In the genomic region with DNA sequence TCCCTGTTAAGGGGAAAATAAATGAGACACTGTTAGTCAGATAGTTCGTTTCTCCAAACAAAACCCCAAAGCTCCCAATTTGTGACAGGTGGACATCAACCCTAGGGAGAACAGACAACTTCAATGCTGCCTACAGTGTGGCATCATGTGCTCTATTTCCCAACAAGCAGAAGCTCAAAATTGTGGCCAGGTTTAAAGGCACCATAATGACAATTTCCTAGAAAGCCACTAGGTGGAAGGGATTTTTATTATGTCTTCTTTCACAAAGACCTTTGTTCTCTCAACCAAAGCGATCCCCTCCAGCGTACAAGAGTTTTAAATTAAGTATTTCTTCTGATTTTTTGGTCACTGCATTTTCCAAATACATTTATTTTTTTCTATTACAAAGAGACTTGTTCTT, we compare ENCODE assay signal across 16 cellular contexts.
"Had no signal": no experiment of that assay in that cellular context is flagged by ENCODE, and none has a peak within 500 bp of the region (broad histone marks: within the 10 kb centered on the region; RNA-seq: fewer than 3 reads in every experiment).

No MANE protein-coding gene starts in this region.

- H3K36me3 ChIP-seq: heart left ventricle, pancreas, sigmoid colon, upper lobe of right lung had no signal

- H3K27ac ChIP-seq: epithelial cell of prostate, heart left ventricle, pancreas, sigmoid colon, upper lobe of right lung had no signal

- H3K9me3 Mint-ChIP-seq: activated T-helper 2 cell treated with anti-CD3 and anti-CD28 coated beads, Interferon-gamma antibody, Interleukin-2, Interleukin-4, amounts not matched to agents 10 μg/mL and 5 μg/mL and 100 μg/mL, durations not matched to agents 14 hours and 24 hours and 36 hours had no signal

- H3K27me3 ChIP-seq: heart left ventricle, pancreas, sigmoid colon, upper lobe of right lung had no signal

- H3K9me3 ChIP-seq: pancreas, sigmoid colon, upper lobe of right lung had no signal

- H3K4me3 ChIP-seq: heart left ventricle, lung, pancreas, sigmoid colon, upper lobe of right lung had no signal

- ATAC-seq: effector memory CD8-positive, alpha-beta T cell; heart left ventricle; left colon; pancreas; stimulated activated naive CD8-positive, alpha-beta T cell treated with anti-CD3 and anti-CD28 coated beads, Interleukin-15, amount 100 ng/mL, for 72 hours; upper lobe of right lung had no signal

- H3K27ac Mint-ChIP-seq: activated T-helper 2 cell treated with anti-CD3 and anti-CD28 coated beads, Interferon-gamma antibody, Interleukin-2, Interleukin-4, amounts not matched to agents 10 μg/mL and 5 μg/mL and 100 μg/mL, durations not matched to agents 14 hours and 24 hours and 36 hours; effector memory CD8-positive, alpha-beta T cell; stimulated activated naive CD8-positive, alpha-beta T cell treated with anti-CD3 and anti-CD28 coated beads, Interleukin-15, amount 100 ng/mL, for 72 hours had no signal

- H3K4me3 Mint-ChIP-seq: effector memory CD8-positive, alpha-beta T cell; stimulated activated naive CD8-positive, alpha-beta T cell treated with anti-CD3 and anti-CD28 coated beads, Interleukin-15, amount 100 ng/mL, for 72 hours had no signal

- H3K4me1 ChIP-seq: heart left ventricle, pancreas, sigmoid colon, upper lobe of right lung had no signal

- DNase-seq: activated CD4-positive, alpha-beta T cell treated with anti-CD3 and anti-CD28 coated beads for 1 hour; activated CD4-positive, alpha-beta T cell treated with anti-CD3 and anti-CD28 coated beads, Interleukin-2, amount 50 U/mL, for 4 hours; activated naive CD4-positive, alpha-beta T cell treated with anti-CD3 and anti-CD28 coated beads, Interleukin-2, amount 50 U/mL, for 16 hours; dermis blood vessel endothelial cell; effector memory CD8-positive, alpha-beta T cell; foreskin melanocyte; heart left ventricle; left colon; pancreas; sigmoid colon; stimulated activated CD4-positive, alpha-beta T cell treated with anti-CD3 and anti-CD28 coated beads, Interleukin-1b, Interleukin-23, amount 100 ng/mL, for 48 hours; stimulated activated naive CD8-positive, alpha-beta T cell treated with anti-CD3 and anti-CD28 coated beads, Interleukin-15, amount 100 ng/mL, for 72 hours; upper lobe of right lung had no signal

- H3K4me1 Mint-ChIP-seq: stimulated activated naive CD8-positive, alpha-beta T cell treated with anti-CD3 and anti-CD28 coated beads, Interleukin-15, amount 100 ng/mL, for 72 hours had no signal
